1 cellular context compared by ENCODE assay signal in genomic region chr18:48732767-48733424, GRCh38.
TF ChIP-seq lines count a peak whose summit lies in the region.

No MANE protein-coding gene starts in this region.

TF ChIP-seq in HepG2, 621 proteins besides CTCF, POLR2A, EP300 and RAD21:
- TF ChIP-seq SKIL (CRISPR knock-in tag; IDR thresholded peaks at IDR 0.05; ENCODE audit: borderline replicate concordance) (no peak), ZNF574 (CRISPR knock-in tag; IDR thresholded peaks at IDR 0.05) (no peak), ZNF615 (CRISPR knock-in tag; IDR thresholded peaks at IDR 0.05; ENCODE audit: borderline replicate concordance) (no peak)
- TF ChIP-seq, protein P1, sequence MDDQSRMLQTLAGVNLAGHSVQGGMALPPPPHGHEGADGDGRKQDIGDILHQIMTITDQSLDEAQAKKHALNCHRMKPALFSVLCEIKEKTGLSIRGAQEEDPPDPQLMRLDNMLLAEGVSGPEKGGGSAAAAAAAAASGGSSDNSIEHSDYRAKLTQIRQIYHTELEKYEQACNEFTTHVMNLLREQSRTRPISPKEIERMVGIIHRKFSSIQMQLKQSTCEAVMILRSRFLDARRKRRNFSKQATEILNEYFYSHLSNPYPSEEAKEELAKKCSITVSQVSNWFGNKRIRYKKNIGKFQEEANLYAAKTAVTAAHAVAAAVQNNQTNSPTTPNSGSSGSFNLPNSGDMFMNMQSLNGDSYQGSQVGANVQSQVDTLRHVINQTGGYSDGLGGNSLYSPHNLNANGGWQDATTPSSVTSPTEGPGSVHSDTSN (CRISPR knock-in tag; IDR thresholded peaks at IDR 0.05; ENCODE audit: borderline replicate concordance): no peak
- TF ChIP-seq, protein P2, sequence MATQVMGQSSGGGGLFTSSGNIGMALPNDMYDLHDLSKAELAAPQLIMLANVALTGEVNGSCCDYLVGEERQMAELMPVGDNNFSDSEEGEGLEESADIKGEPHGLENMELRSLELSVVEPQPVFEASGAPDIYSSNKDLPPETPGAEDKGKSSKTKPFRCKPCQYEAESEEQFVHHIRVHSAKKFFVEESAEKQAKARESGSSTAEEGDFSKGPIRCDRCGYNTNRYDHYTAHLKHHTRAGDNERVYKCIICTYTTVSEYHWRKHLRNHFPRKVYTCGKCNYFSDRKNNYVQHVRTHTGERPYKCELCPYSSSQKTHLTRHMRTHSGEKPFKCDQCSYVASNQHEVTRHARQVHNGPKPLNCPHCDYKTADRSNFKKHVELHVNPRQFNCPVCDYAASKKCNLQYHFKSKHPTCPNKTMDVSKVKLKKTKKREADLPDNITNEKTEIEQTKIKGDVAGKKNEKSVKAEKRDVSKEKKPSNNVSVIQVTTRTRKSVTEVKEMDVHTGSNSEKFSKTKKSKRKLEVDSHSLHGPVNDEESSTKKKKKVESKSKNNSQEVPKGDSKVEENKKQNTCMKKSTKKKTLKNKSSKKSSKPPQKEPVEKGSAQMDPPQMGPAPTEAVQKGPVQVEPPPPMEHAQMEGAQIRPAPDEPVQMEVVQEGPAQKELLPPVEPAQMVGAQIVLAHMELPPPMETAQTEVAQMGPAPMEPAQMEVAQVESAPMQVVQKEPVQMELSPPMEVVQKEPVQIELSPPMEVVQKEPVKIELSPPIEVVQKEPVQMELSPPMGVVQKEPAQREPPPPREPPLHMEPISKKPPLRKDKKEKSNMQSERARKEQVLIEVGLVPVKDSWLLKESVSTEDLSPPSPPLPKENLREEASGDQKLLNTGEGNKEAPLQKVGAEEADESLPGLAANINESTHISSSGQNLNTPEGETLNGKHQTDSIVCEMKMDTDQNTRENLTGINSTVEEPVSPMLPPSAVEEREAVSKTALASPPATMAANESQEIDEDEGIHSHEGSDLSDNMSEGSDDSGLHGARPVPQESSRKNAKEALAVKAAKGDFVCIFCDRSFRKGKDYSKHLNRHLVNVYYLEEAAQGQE (IDR thresholded peaks at IDR 0.05; ENCODE audit: borderline replicate concordance in 1 of 2, low read depth in 1 of 2, low read length in 2 of 2): no peak
TF ChIP-seq in HepG2: peak in this region for 0.
